Comparison of ENCODE assay signal across 11 cellular contexts in the genomic region with DNA sequence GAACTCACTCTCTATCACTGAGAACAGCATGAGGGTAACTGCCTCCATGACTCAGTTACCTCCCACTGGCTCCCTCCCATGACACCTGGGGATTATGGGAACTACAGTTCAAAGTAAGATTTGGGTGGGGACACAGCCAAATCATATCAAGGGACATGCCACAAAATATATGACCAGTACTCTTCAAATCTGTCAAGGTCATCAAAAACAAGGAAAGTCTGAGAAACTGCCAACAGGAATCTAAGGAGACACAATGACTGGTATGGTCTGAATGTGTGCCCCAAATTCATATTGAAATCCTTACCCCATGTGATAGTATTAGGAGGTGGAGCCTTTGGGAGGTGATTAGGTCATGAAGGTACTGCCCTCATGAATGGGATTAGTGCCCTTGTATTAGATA.
"Had no signal": no experiment of that assay in that cellular context is flagged by ENCODE, and none has a peak within 500 bp of the region (broad histone marks: within the 10 kb centered on the region; RNA-seq: fewer than 3 reads in every experiment).

No MANE protein-coding gene starts in this region.

- H3K9ac ChIP-seq: GM23248 had no signal

- H3K4me2 ChIP-seq: GM23338 had no signal

- H3K9me3 ChIP-seq: HAP-1 had no signal

- H3K4me1 ChIP-seq: HAP-1 had no signal

- ATAC-seq: GM23338, HCT116 had no signal

- FAIRE-seq: H1, H54 had no signal

- H2AFZ ChIP-seq: GM23248, GM23338 had no signal

- H3K4me3 ChIP-seq: GM23248, GM23338, HAP-1 had no signal

- DNase-seq: GM23248, GOT3, H7, H9, HCEC 1CT, HFFc6 had no signal

- H3K27ac ChIP-seq: GM23248 had no signal

- H3K36me3 ChIP-seq: HAP-1 had no signal
